Comparison of ENCODE assay signal across 1 cellular context in the genomic region with DNA sequence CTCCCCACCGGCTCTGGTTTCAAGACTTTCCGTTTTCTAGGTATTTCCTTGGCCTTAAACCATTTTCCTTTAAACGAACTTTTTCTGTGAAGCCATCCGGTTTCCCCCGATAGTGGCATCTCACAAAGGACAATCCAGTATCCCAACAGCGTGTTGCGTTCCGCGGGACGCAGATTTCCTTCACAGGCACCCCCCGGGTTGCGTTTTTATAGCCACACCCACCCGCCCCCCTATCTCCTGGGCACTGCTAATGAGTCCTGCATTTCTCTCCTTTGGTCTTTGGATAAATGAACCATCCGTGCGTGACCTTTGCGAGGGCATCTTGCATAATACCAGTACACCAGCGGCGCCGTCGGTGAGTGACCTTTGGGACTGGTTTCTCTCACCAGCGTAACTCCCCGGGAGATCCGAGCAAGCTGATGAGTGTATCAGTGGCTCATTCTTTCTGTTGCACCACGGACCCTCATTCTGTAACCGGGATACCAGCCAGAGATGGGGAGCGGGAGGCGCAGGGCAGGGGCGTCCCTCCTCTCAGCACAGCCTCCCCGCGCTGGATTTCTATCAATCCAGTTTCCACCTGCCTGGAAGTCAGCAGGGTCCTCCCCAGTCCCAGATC.
TF ChIP-seq lines count a peak whose summit lies in the region.

No MANE protein-coding gene starts in this region.

TF ChIP-seq in K562, 482 proteins besides CTCF, POLR2A, EP300 and RAD21 (continued from another document and continues in another):
- no peak for TF ChIP-seq TRIM25 (IDR thresholded peaks at IDR 0.05; ENCODE audit: borderline replicate concordance)
- TF ChIP-seq SETDB1 (IDR thresholded peaks at IDR 0.05; ENCODE audit: low read length), result no peak
- peak; percentile 61 for TF ChIP-seq HDAC2 (IDR thresholded peaks at IDR 0.05)
- no peak for TF ChIP-seq FOXK1 (CRISPR knock-in tag; IDR thresholded peaks at IDR 0.05; ENCODE audit: borderline replicate concordance)
- no peak for TF ChIP-seq ZKSCAN8 (CRISPR knock-in tag; IDR thresholded peaks at IDR 0.05)
- TF ChIP-seq, protein P1, sequence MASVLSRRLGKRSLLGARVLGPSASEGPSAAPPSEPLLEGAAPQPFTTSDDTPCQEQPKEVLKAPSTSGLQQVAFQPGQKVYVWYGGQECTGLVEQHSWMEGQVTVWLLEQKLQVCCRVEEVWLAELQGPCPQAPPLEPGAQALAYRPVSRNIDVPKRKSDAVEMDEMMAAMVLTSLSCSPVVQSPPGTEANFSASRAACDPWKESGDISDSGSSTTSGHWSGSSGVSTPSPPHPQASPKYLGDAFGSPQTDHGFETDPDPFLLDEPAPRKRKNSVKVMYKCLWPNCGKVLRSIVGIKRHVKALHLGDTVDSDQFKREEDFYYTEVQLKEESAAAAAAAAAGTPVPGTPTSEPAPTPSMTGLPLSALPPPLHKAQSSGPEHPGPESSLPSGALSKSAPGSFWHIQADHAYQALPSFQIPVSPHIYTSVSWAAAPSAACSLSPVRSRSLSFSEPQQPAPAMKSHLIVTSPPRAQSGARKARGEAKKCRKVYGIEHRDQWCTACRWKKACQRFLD (CRISPR knock-in tag; IDR thresholded peaks at IDR 0.05), result peak; percentile 34; the same call in 1 of the 2 replicates
- TF ChIP-seq ASH1L (IDR thresholded peaks at IDR 0.05; ENCODE audit: borderline replicate concordance, low read depth, partially characterized antibody), result no peak
- peak; percentile 88 for TF ChIP-seq CEBPB (tag; IDR thresholded peaks at IDR 0.05)
- TF ChIP-seq ARID1B (IDR thresholded peaks at IDR 0.05), result 0 out of 2 replicates have a peak, but pooled peaks have one; percentile 6
- no peak for TF ChIP-seq NR2C1 (IDR thresholded peaks at IDR 0.05)
- peak; percentile 65 for TF ChIP-seq NR2C1 (tag; IDR thresholded peaks at IDR 0.05)
- TF ChIP-seq NR3C1 (CRISPR knock-in tag; IDR thresholded peaks at IDR 0.05), result no peak
- TF ChIP-seq ZNF354B (CRISPR knock-in tag; IDR thresholded peaks at IDR 0.05), result no peak
- no peak for TF ChIP-seq SIRT6 (IDR thresholded peaks at IDR 0.05; ENCODE audit: low read depth, low read length)
- no peak for TF ChIP-seq CHD2 (IDR thresholded peaks at IDR 0.05; ENCODE audit: low read depth, low read length)
- no peak for TF ChIP-seq SMAD2 (IDR thresholded peaks at IDR 0.05; ENCODE audit: low read depth, low read length)
- no peak for TF ChIP-seq TCF7 (IDR thresholded peaks at IDR 0.05; ENCODE audit: borderline replicate concordance)
- no peak for TF ChIP-seq ZNF76 (CRISPR knock-in tag; IDR thresholded peaks at IDR 0.05; ENCODE audit: borderline replicate concordance)
- TF ChIP-seq SRSF7 (optimal IDR thresholded peaks at IDR 0.05; ENCODE audit: low read depth, low read length), result no peak
- TF ChIP-seq FOXK2 (conservative IDR thresholded peaks at IDR 0.05 in 1 of 2, IDR thresholded peaks at IDR 0.05 in 1 of 2; ENCODE audit: low read depth in 2 of 2), result no peak
- peak; percentile 59 for TF ChIP-seq DPF2 (IDR thresholded peaks at IDR 0.05)
- no peak for TF ChIP-seq MTA2 (IDR thresholded peaks at IDR 0.05; ENCODE audit: low read depth)
- TF ChIP-seq, protein P2, sequence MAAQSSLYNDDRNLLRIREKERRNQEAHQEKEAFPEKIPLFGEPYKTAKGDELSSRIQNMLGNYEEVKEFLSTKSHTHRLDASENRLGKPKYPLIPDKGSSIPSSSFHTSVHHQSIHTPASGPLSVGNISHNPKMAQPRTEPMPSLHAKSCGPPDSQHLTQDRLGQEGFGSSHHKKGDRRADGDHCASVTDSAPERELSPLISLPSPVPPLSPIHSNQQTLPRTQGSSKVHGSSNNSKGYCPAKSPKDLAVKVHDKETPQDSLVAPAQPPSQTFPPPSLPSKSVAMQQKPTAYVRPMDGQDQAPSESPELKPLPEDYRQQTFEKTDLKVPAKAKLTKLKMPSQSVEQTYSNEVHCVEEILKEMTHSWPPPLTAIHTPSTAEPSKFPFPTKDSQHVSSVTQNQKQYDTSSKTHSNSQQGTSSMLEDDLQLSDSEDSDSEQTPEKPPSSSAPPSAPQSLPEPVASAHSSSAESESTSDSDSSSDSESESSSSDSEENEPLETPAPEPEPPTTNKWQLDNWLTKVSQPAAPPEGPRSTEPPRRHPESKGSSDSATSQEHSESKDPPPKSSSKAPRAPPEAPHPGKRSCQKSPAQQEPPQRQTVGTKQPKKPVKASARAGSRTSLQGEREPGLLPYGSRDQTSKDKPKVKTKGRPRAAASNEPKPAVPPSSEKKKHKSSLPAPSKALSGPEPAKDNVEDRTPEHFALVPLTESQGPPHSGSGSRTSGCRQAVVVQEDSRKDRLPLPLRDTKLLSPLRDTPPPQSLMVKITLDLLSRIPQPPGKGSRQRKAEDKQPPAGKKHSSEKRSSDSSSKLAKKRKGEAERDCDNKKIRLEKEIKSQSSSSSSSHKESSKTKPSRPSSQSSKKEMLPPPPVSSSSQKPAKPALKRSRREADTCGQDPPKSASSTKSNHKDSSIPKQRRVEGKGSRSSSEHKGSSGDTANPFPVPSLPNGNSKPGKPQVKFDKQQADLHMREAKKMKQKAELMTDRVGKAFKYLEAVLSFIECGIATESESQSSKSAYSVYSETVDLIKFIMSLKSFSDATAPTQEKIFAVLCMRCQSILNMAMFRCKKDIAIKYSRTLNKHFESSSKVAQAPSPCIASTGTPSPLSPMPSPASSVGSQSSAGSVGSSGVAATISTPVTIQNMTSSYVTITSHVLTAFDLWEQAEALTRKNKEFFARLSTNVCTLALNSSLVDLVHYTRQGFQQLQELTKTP (IDR thresholded peaks at IDR 0.05; ENCODE audit: low read depth in 1 of 2, partially characterized antibody in 2 of 2), result no peak
- TF ChIP-seq ZNF24 (IDR thresholded peaks at IDR 0.05), result peak; percentile 57
- TF ChIP-seq ZBTB26 (CRISPR knock-in tag; IDR thresholded peaks at IDR 0.05), result no peak
- no peak for TF ChIP-seq ZNF174 (CRISPR knock-in tag; IDR thresholded peaks at IDR 0.05)
- TF ChIP-seq ZNF57 (CRISPR knock-in tag; IDR thresholded peaks at IDR 0.05), result no peak
- TF ChIP-seq ZNF584 (CRISPR knock-in tag; IDR thresholded peaks at IDR 0.05; ENCODE audit: low read depth), result no peak
- TF ChIP-seq ZNF696 (CRISPR knock-in tag; conservative IDR thresholded peaks at IDR 0.05), result no peak
- no peak for TF ChIP-seq FOXM1 (IDR thresholded peaks at IDR 0.05; ENCODE audit: low read depth)
- TF ChIP-seq FOXM1 (CRISPR knock-in tag; IDR thresholded peaks at IDR 0.05; ENCODE audit: low read depth), result no peak
- no peak for TF ChIP-seq HEY1 (CRISPR knock-in tag; IDR thresholded peaks at IDR 0.05; ENCODE audit: borderline replicate concordance)
- TF ChIP-seq FOXA1 (IDR thresholded peaks at IDR 0.05; ENCODE audit: borderline replicate concordance), result no peak
- TF ChIP-seq NFATC3 (IDR thresholded peaks at IDR 0.05), result no peak
- no peak for TF ChIP-seq CREBBP (IDR thresholded peaks at IDR 0.05; ENCODE audit: low read depth, low read length)
- TF ChIP-seq TSC22D4 (tag; IDR thresholded peaks at IDR 0.05), result no peak
- no peak for TF ChIP-seq RBM25 (IDR thresholded peaks at IDR 0.05; ENCODE audit: low read depth, low read length, severe bottlenecking)
- TF ChIP-seq E4F1 (CRISPR knock-in tag; IDR thresholded peaks at IDR 0.05; ENCODE audit: borderline replicate concordance), result no peak
- no peak for TF ChIP-seq LCOR (CRISPR knock-in tag; IDR thresholded peaks at IDR 0.05)
- no peak for TF ChIP-seq DEAF1 (CRISPR knock-in tag; IDR thresholded peaks at IDR 0.05)
- no peak for TF ChIP-seq FOS (IDR thresholded peaks at IDR 0.05; ENCODE audit: extremely low read depth, insufficient read length)
- no peak for TF ChIP-seq HNRNPUL1 (IDR thresholded peaks at IDR 0.05; ENCODE audit: low read length)
- TF ChIP-seq TGIF2 (CRISPR knock-in tag; IDR thresholded peaks at IDR 0.05), result no peak
- TF ChIP-seq E2F4 (CRISPR knock-in tag; IDR thresholded peaks at IDR 0.05; ENCODE audit: low read depth), result no peak
- TF ChIP-seq, protein P3, sequence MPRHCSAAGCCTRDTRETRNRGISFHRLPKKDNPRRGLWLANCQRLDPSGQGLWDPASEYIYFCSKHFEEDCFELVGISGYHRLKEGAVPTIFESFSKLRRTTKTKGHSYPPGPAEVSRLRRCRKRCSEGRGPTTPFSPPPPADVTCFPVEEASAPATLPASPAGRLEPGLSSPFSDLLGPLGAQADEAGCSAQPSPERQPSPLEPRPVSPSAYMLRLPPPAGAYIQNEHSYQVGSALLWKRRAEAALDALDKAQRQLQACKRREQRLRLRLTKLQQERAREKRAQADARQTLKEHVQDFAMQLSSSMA (CRISPR knock-in tag; IDR thresholded peaks at IDR 0.05), result no peak
- no peak for TF ChIP-seq ZNF512 (tag; IDR thresholded peaks at IDR 0.05)
- no peak for TF ChIP-seq CHD1 (IDR thresholded peaks at IDR 0.05; ENCODE audit: low read length)
- no peak for TF ChIP-seq ZNF134 (CRISPR knock-in tag; conservative IDR thresholded peaks at IDR 0.05)
- TF ChIP-seq ZBTB7A (IDR thresholded peaks at IDR 0.05; ENCODE audit: borderline replicate concordance, control insufficient read depth, low read depth, low read length), result no peak
- TF ChIP-seq ZNF217 (CRISPR knock-in tag; IDR thresholded peaks at IDR 0.05), result no peak
- no peak for TF ChIP-seq FOXJ3 (CRISPR knock-in tag; IDR thresholded peaks at IDR 0.05)
- no peak for TF ChIP-seq CBX8 (IDR thresholded peaks at IDR 0.05; ENCODE audit: borderline replicate concordance, extremely low read depth, low read depth, low read length, poor library complexity, severe bottlenecking)
- no peak for TF ChIP-seq TRIM28 (IDR thresholded peaks at IDR 0.05)
